In the genomic region with DNA sequence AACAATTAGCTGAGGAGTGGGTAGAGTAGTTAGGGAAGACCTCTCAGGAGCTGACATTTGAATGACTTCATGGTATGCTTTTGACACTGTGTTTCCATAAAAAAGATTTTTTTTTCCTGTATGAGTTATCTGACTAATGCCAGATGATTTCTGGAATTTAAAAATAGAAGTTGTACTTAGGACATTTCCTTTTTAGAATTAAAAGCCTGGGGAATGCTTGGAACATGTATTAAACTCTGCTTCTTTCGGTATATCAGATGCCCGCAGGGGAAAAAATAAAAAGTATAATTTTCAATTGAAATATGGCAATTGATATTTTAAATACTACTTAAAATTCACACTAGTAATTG, we compare ENCODE assay signal across 18 cellular contexts. TPM values are rescaled to one million over a fixed set of nuclear protein-coding genes. Genes with fewer than 3 reads are reported as not detected.
DNase-seq lines count a peak whose midpoint lies in the region; ATAC-seq and TF ChIP-seq lines count a peak whose summit lies in the region.
"Had no signal": no experiment of that assay in that cellular context is flagged by ENCODE, and none has a peak within 500 bp of the region (broad histone marks: within the 10 kb centered on the region; RNA-seq: fewer than 3 reads in every experiment).

No MANE protein-coding gene starts in this region.

- H3K27ac ChIP-seq in left ventricle myocardium inferior (replicated peaks) (peak overlapping the region; percentile 2), right atrium auricular region (peak overlapping the region in 1 of 2 donors; percentile 49)
- H3K27ac ChIP-seq: 22Rv1 had no signal

- H3K4me3 ChIP-seq in left ventricle myocardium inferior (no peak overlapping the region), right atrium auricular region (no peak overlapping the region), choroid plexus epithelial cell (ENCODE audit: low read depth, low read length) (no peak overlapping the region)

- DNase-seq in left ventricle myocardium inferior (no peak), right atrium auricular region (ENCODE audit: low spot score) (no peak), choroid plexus epithelial cell (ENCODE audit: low read depth) (peak; percentile 12), iris pigment epithelial cell (ENCODE audit: low read depth) (peak; percentile 20), middle frontal gyrus (ENCODE audit: extremely low spot score, low spot score) (no peak), CD14-positive monocyte (ENCODE audit: low spot score) (no peak), cerebellar cortex (ENCODE audit: low spot score) (no peak)
- DNase-seq: COR-L47, DMS 273 treated with DMSO at 0.1 percent for 48 hours, DND-41, GDM1, GOT3, NCI-H1105 treated with DMSO at 0.1 percent for 48 hours, NCI-H1694, NCI-H2081 treated with DMSO at 0.1 percent for 48 hours had no signal

- H3K9me3 ChIP-seq in left ventricle myocardium inferior (replicated peaks) (no peaks in the 10 kb centered on the region), right atrium auricular region (no peaks in the 10 kb centered on the region)

- intact Hi-C loops in left ventricle myocardium inferior (cut with micrococcal nuclease) (no loop called here), CD14-positive monocyte (cut with micrococcal nuclease) (no loop called here)

- peaks cover 37% of the 10 kb centered on the region for H3K36me3 ChIP-seq in left ventricle myocardium inferior
- peaks cover 22% of the 10 kb centered on the region for H3K36me3 ChIP-seq in right atrium auricular region

- H3K27me3 ChIP-seq in left ventricle myocardium inferior (ENCODE audit: low read depth), result no peaks in the 10 kb centered on the region
- no peaks in the 10 kb centered on the region for H3K27me3 ChIP-seq in right atrium auricular region

- TF ChIP-seq CTCF in left ventricle myocardium inferior (IDR thresholded peaks at IDR 0.05; ENCODE audit: borderline replicate concordance) (no peak), right atrium auricular region (IDR thresholded peaks at IDR 0.05) (no peak), choroid plexus epithelial cell (conservative IDR thresholded peaks at IDR 0.05; ENCODE audit: low read depth, low read length) (no peak), CD14-positive monocyte (IDR thresholded peaks at IDR 0.05) (no peak)

- no peak overlapping the region for H3K27ac Mint-ChIP-seq in CD14-positive monocyte

- H3K36me3 Mint-ChIP-seq in CD14-positive monocyte, result peaks cover 22 to 30% of the 10 kb centered on the region in 2 donors

- H3K4me1 Mint-ChIP-seq in CD14-positive monocyte, result peaks cover 4% of the 10 kb centered on the region

- peaks cover 15% of the 10 kb centered on the region for H3K4me1 ChIP-seq in left ventricle myocardium inferior
- no peaks in the 10 kb centered on the region for H3K4me1 ChIP-seq in right atrium auricular region

- no peak for ATAC-seq in GM21723 (IDR thresholded peaks at IDR 0.05; ENCODE audit: unreplicated experiment)
- ATAC-seq: Panc1 had no signal

- no peaks in the 10 kb centered on the region for H3K9me3 Mint-ChIP-seq in CD14-positive monocyte

- no peaks in the 10 kb centered on the region for H3K27me3 Mint-ChIP-seq in CD14-positive monocyte (ENCODE audit: low read depth in 3 of 3)

- H3K4me3 Mint-ChIP-seq in CD14-positive monocyte, result no peak overlapping the region

RNA-seq across cellular contexts. Expression of a gene that starts 41.1 kb away (rescaled TPM):
- total RNA-seq in left ventricle myocardium inferior, result 14.2 TPM
- total RNA-seq in right atrium auricular region, result 10 to 100 TPM in 1 of 2 donors, 1 to 10 TPM in 1; 5.5 to 10.2 TPM
- polyA plus RNA-seq in CD14-positive monocyte, result 1 to 10 TPM in 1 of 2 donors, under 1 TPM in 1; 0.86 to 1.7 TPM

RNA-seq across cellular contexts. Expression of a gene that starts 58.2 kb away (rescaled TPM):
- total RNA-seq in left ventricle myocardium inferior (31.8 TPM), right atrium auricular region (10 to 100 TPM; 26.9 to 29.6 TPM)
- 1 to 10 TPM; 3.2 to 4.1 TPM for polyA plus RNA-seq in CD14-positive monocyte

Comparison
In these comparisons a context has a peak if more than half of its experiments do, and no peak if none do; other contexts are left out.
1. DNase-seq: peak in choroid plexus epithelial cell (single experiment) and iris pigment epithelial cell (single experiment); none in left ventricle myocardium inferior (single experiment), right atrium auricular region (single experiment), middle frontal gyrus (single experiment), CD14-positive monocyte (single experiment) and cerebellar cortex (single experiment).